ENCODE assay signal across 32 cellular contexts in genomic region chr20:37155987-37156386, GRCh38.
"Had no signal": no experiment of that assay in that cellular context is flagged by ENCODE, and none has a peak within 500 bp of the region (broad histone marks: within the 10 kb centered on the region; RNA-seq: fewer than 3 reads in every experiment).

No MANE protein-coding gene starts in this region.

- H3K27ac Mint-ChIP-seq: natural killer cell treated with Interleukin-12 subunit alpha and Interleukin-12 subunit beta and Interleukin-15 and Interleukin-18, amount 100 ng/mL, for 72 hours; nephron progenitor cell; progenitor cell of endocrine pancreas; stimulated activated memory B cell treated with anti-CD40 and anti-IgM and Interleukin-4, amounts not matched to agents 10 μg/mL and 1 μg/mL and 100 μg/mL, for 72 hours had no signal

- H3K36me3 Mint-ChIP-seq: natural killer cell treated with Interleukin-12 subunit alpha and Interleukin-12 subunit beta and Interleukin-15 and Interleukin-18, amount 100 ng/mL, for 72 hours had no signal

- H3K27ac ChIP-seq: ovary, parathyroid adenoma, psoas muscle, skin epidermis, spleen, suprapubic skin, testis, tibial nerve, upper lobe of left lung, vagina had no signal

- DNase-seq: naive thymus-derived CD8-positive, alpha-beta T cell; nephron progenitor cell; occipital lobe; ovary; posterior cingulate gyrus; psoas muscle; right cardiac atrium; spleen; stimulated activated CD4-positive, alpha-beta T cell treated with anti-CD3 and anti-CD28 coated beads, Interleukin-12 subunit alpha, Interleukin-12 subunit beta, amount 100 ng/mL, for 4 hours; stimulated activated CD4-positive, alpha-beta T cell treated with anti-CD3 and anti-CD28 coated beads, Interleukin-1b, Interleukin-23, amount 100 ng/mL, for 48 hours; stimulated activated CD4-positive, alpha-beta T cell treated with anti-CD3 and anti-CD28 coated beads, Interleukin-4, amount 100 ng/mL, for 1 hour; stimulated activated CD4-positive, alpha-beta T cell treated with anti-CD3 and anti-CD28 coated beads, Interleukin-4, amount 100 ng/mL, for 4 hours; stimulated activated CD8-positive, alpha-beta memory T cell treated with anti-CD3 and anti-CD28 coated beads, Interleukin-4, amount 100 ng/mL, for 48 hours; stimulated activated naive CD4-positive, alpha-beta T cell; stimulated activated naive CD8-positive, alpha-beta T cell treated with anti-CD3 and anti-CD28 coated beads, Interleukin-15, amount 100 ng/mL, for 72 hours; stimulated activated naive CD8-positive, alpha-beta T cell treated with anti-CD3 and anti-CD28 coated beads, Interleukin-15, Interleukin-2, amounts not matched to agents 100 U/mL and 50 U/mL, for 24 hours; substantia nigra; testis; trophoblast cell; upper lobe of left lung had no signal

- H3K4me1 Mint-ChIP-seq: naive thymus-derived CD8-positive, alpha-beta T cell; nephron progenitor cell; neural crest cell; stimulated activated memory B cell treated with anti-CD40 and anti-IgM and Interleukin-4, amounts not matched to agents 10 μg/mL and 1 μg/mL and 100 μg/mL, for 72 hours; stimulated activated naive CD8-positive, alpha-beta T cell treated with anti-CD3 and anti-CD28 coated beads, Interleukin-15, amount 100 ng/mL, for 72 hours had no signal

- H3K79me2 ChIP-seq: parathyroid adenoma had no signal

- FAIRE-seq: urothelium cell line had no signal

- ATAC-seq: naive thymus-derived CD8-positive, alpha-beta T cell; natural killer cell treated with Interleukin-12 subunit alpha and Interleukin-12 subunit beta and Interleukin-15 and Interleukin-18, amount 100 ng/mL, for 72 hours; psoas muscle; right cardiac atrium; sciatic nerve; stimulated activated memory B cell treated with anti-CD40 and anti-IgM and Interleukin-4, amounts not matched to agents 10 μg/mL and 1 μg/mL and 100 μg/mL, for 72 hours; stimulated activated naive CD8-positive, alpha-beta T cell treated with anti-CD3 and anti-CD28 coated beads, Interleukin-15, amount 100 ng/mL, for 72 hours; stimulated activated naive CD8-positive, alpha-beta T cell treated with anti-CD3 and anti-CD28 coated beads, Interleukin-15, Interleukin-2, amounts not matched to agents 100 U/mL and 50 U/mL, for 24 hours had no signal

- H3K4me3 ChIP-seq: ovary, psoas muscle, skin epidermis, smooth muscle cell, spleen, suprapubic skin, testis, tibial nerve, upper lobe of left lung, vagina had no signal

- H3K9me3 Mint-ChIP-seq: naive thymus-derived CD8-positive, alpha-beta T cell; natural killer cell treated with Interleukin-12 subunit alpha and Interleukin-12 subunit beta and Interleukin-15 and Interleukin-18, amount 100 ng/mL, for 72 hours; neural crest cell; stimulated activated memory B cell treated with anti-CD40 and anti-IgM and Interleukin-4, amounts not matched to agents 10 μg/mL and 1 μg/mL and 100 μg/mL, for 72 hours; stimulated activated naive CD8-positive, alpha-beta T cell treated with anti-CD3 and anti-CD28 coated beads, Interleukin-15, amount 100 ng/mL, for 72 hours had no signal

- H3K4me3 Mint-ChIP-seq: naive thymus-derived CD8-positive, alpha-beta T cell; natural killer cell treated with Interleukin-12 subunit alpha and Interleukin-12 subunit beta and Interleukin-15 and Interleukin-18, amount 100 ng/mL, for 72 hours; nephron progenitor cell; neural crest cell; stimulated activated memory B cell treated with anti-CD40 and anti-IgM and Interleukin-4, amounts not matched to agents 10 μg/mL and 1 μg/mL and 100 μg/mL, for 72 hours; stimulated activated naive CD8-positive, alpha-beta T cell treated with anti-CD3 and anti-CD28 coated beads, Interleukin-15, amount 100 ng/mL, for 72 hours had no signal

- H3K9ac ChIP-seq: parathyroid adenoma had no signal

- H3K27me3 Mint-ChIP-seq: naive thymus-derived CD8-positive, alpha-beta T cell; natural killer cell treated with Interleukin-12 subunit alpha and Interleukin-12 subunit beta and Interleukin-15 and Interleukin-18, amount 100 ng/mL, for 72 hours; progenitor cell of endocrine pancreas; stimulated activated memory B cell treated with anti-CD40 and anti-IgM and Interleukin-4, amounts not matched to agents 10 μg/mL and 1 μg/mL and 100 μg/mL, for 72 hours; stimulated activated naive CD8-positive, alpha-beta T cell treated with anti-CD3 and anti-CD28 coated beads, Interleukin-15, amount 100 ng/mL, for 72 hours had no signal

- H3K9me3 ChIP-seq: ovary, psoas muscle, spleen, suprapubic skin, testis, tibial nerve, upper lobe of left lung, vagina had no signal

- H3K4me2 ChIP-seq: smooth muscle cell had no signal

- H3K36me3 ChIP-seq: ovary, spleen, suprapubic skin, upper lobe of left lung, vagina had no signal

- H3K27me3 ChIP-seq: ovary, spleen, suprapubic skin, testis, tibial nerve, upper lobe of left lung, vagina had no signal

- H3K4me1 ChIP-seq: parathyroid adenoma, psoas muscle, spleen, suprapubic skin, testis, tibial nerve, upper lobe of left lung, vagina had no signal

- H2AFZ ChIP-seq: parathyroid adenoma had no signal
